In genomic region chr7:135428011-135428410, GRCh38 we compare ENCODE assay signal across 21 cellular contexts.
"Had no signal": no experiment of that assay in that cellular context is flagged by ENCODE, and none has a peak within 500 bp of the region (broad histone marks: within the 10 kb centered on the region; RNA-seq: fewer than 3 reads in every experiment).

No MANE protein-coding gene starts in this region.

- H3K27me3 ChIP-seq: brain microvascular endothelial cell, heart left ventricle, left lung, right lobe of liver, tibial nerve had no signal

- H3K9me3 Mint-ChIP-seq: activated CD4-positive, alpha-beta memory T cell treated with anti-CD3 and anti-CD28 coated beads, Interleukin-2, amount 10 ng/mL, durations not matched to agents 7 days and 5 days; activated CD4-positive, alpha-beta T cell treated with anti-CD3 and anti-CD28 coated beads, Interleukin-2, amount 10 ng/mL, durations not matched to agents 7 days and 5 days; activated T-cell treated with anti-CD3 and anti-CD28 coated beads, Interleukin-2, amount 50 U/mL, for 4 hours; endodermal cell; nephron had no signal

- H3K4me1 ChIP-seq: left lung had no signal

- H3K27me3 Mint-ChIP-seq: activated CD4-positive, alpha-beta memory T cell treated with anti-CD3 and anti-CD28 coated beads, Interleukin-2, amount 10 ng/mL, durations not matched to agents 7 days and 5 days; activated CD4-positive, alpha-beta T cell treated with anti-CD3 and anti-CD28 coated beads, Interleukin-2, amount 10 ng/mL, durations not matched to agents 7 days and 5 days; activated T-helper 17 cell treated with anti-CD3 and anti-CD28 coated beads, Interleukin-2, amount 50 U/mL, for 72 hours had no signal

- H3K36me3 ChIP-seq: brain microvascular endothelial cell, left lung, right lobe of liver had no signal

- H3K27ac ChIP-seq: brain microvascular endothelial cell, heart left ventricle, left lung, right lobe of liver, tibial nerve had no signal

- H3K4me3 ChIP-seq: heart left ventricle, left lung, right lobe of liver, tibial nerve had no signal

- ATAC-seq: activated T-cell treated with anti-CD3 and anti-CD28 coated beads, Interleukin-2, amount 50 U/mL, for 4 hours; activated T-helper 17 cell treated with anti-CD3 and anti-CD28 coated beads, Interleukin-2, amount 50 U/mL, for 72 hours; esophagus mucosa; heart left ventricle; left lung; right lobe of liver had no signal

- DNase-seq: activated CD4-positive, alpha-beta memory T cell treated with anti-CD3 and anti-CD28 coated beads, Interleukin-2, amount 10 ng/mL, durations not matched to agents 7 days and 5 days; activated CD4-positive, alpha-beta T cell treated with anti-CD3 and anti-CD28 coated beads for 1 hour; activated CD4-positive, alpha-beta T cell treated with anti-CD3 and anti-CD28 coated beads, Interleukin-2, amount 10 ng/mL, durations not matched to agents 7 days and 5 days; activated gamma-delta T cell treated with Interleukin-2 at 50 U/mL for 16 hours; activated naive CD4-positive, alpha-beta T cell treated with anti-CD3 and anti-CD28 coated beads, Interleukin-2, amount 50 U/mL, for 16 hours; activated T-cell treated with anti-CD3 and anti-CD28 coated beads, Interleukin-2, amount 50 U/mL, for 4 hours; amniotic stem cell; brain microvascular endothelial cell; endodermal cell; foreskin fibroblast; heart left ventricle; hypothalamus; left lung; posterior cingulate gyrus; right lobe of liver; stimulated activated CD4-positive, alpha-beta T cell treated with anti-CD3 and anti-CD28 coated beads, Interleukin-2, amount 100 ng/mL, for 48 hours; stimulated activated naive CD4-positive, alpha-beta T cell treated with Interleukin-2 at 50 U/mL for 16 hours had no signal

- H3K9me3 ChIP-seq: heart left ventricle, left lung, right lobe of liver, tibial nerve had no signal

- H3K4me3 Mint-ChIP-seq: activated CD4-positive, alpha-beta memory T cell treated with anti-CD3 and anti-CD28 coated beads, Interleukin-2, amount 10 ng/mL, durations not matched to agents 7 days and 5 days; activated CD4-positive, alpha-beta T cell treated with anti-CD3 and anti-CD28 coated beads, Interleukin-2, amount 10 ng/mL, durations not matched to agents 7 days and 5 days; activated T-cell treated with anti-CD3 and anti-CD28 coated beads, Interleukin-2, amount 50 U/mL, for 4 hours; activated T-helper 17 cell treated with anti-CD3 and anti-CD28 coated beads, Interleukin-2, amount 50 U/mL, for 72 hours; endodermal cell; nephron had no signal

- H3K4me1 Mint-ChIP-seq: nephron had no signal

- H3K27ac Mint-ChIP-seq: activated CD4-positive, alpha-beta memory T cell treated with anti-CD3 and anti-CD28 coated beads, Interleukin-2, amount 10 ng/mL, durations not matched to agents 7 days and 5 days; activated CD4-positive, alpha-beta T cell treated with anti-CD3 and anti-CD28 coated beads, Interleukin-2, amount 10 ng/mL, durations not matched to agents 7 days and 5 days; activated T-helper 17 cell treated with anti-CD3 and anti-CD28 coated beads, Interleukin-2, amount 50 U/mL, for 72 hours; endodermal cell had no signal
